In genomic region chr16:67240506-67240905, GRCh38 we compare ENCODE assay signal across 9 cellular contexts. TPM values are rescaled to one million over a fixed set of nuclear protein-coding genes. Genes with fewer than 3 reads are reported as not detected.
A peak's percentile ranks its signal among the peaks of the same experiment; 100 is the strongest.
DNase-seq lines count a peak whose midpoint lies in the region; ATAC-seq and TF ChIP-seq lines count a peak whose summit lies in the region.
"Had no signal": no experiment of that assay in that cellular context is flagged by ENCODE, and none has a peak within 500 bp of the region (broad histone marks: within the 10 kb centered on the region; RNA-seq: fewer than 3 reads in every experiment).

No MANE protein-coding gene starts in this region.

- intact Hi-C loops in uterus (cut with DNase I; ENCODE audit: low total_unique reads), result no loop called here

- H3K9me3 Mint-ChIP-seq in activated T-cell treated with anti-CD3 and anti-CD28 coated beads, Interleukin-2, amount 50 U/mL, for 24 hours, result no peaks in the 10 kb centered on the region
- no peaks in the 10 kb centered on the region for H3K9me3 Mint-ChIP-seq in activated T-cell treated with anti-CD3 and anti-CD28 coated beads, Interleukin-2, amount 50 U/mL, for 4 hours
- H3K9me3 Mint-ChIP-seq in stimulated activated naive CD8-positive, alpha-beta T cell treated with anti-CD3 and anti-CD28 coated beads, Interleukin-15, amount 100 ng/mL, for 72 hours, result no peaks in the 10 kb centered on the region

- H3K27me3 ChIP-seq in lung (ENCODE audit: control insufficient read depth, insufficient read depth), result no peaks in the 10 kb centered on the region
- no peaks in the 10 kb centered on the region for H3K27me3 ChIP-seq in uterus

- H3K9me3 ChIP-seq in lung (ENCODE audit: control insufficient read depth in 2 of 2, insufficient read depth in 1 of 2, low read length in 1 of 2) (no peaks in the 10 kb centered on the region), uterus (no peaks in the 10 kb centered on the region)

- no peak overlapping the region for H3K4me3 Mint-ChIP-seq in activated T-cell treated with anti-CD3 and anti-CD28 coated beads, Interleukin-2, amount 50 U/mL, for 24 hours
- no peak overlapping the region for H3K4me3 Mint-ChIP-seq in activated T-cell treated with anti-CD3 and anti-CD28 coated beads, Interleukin-2, amount 50 U/mL, for 4 hours
- H3K4me3 Mint-ChIP-seq in stimulated activated naive CD8-positive, alpha-beta T cell treated with anti-CD3 and anti-CD28 coated beads, Interleukin-15, amount 100 ng/mL, for 72 hours, result no peak overlapping the region

- H3K4me1 Mint-ChIP-seq in activated T-cell treated with anti-CD3 and anti-CD28 coated beads, Interleukin-2, amount 50 U/mL, for 24 hours (ENCODE audit: low read depth), result peaks cover 45% of the 10 kb centered on the region
- peaks cover 40% of the 10 kb centered on the region for H3K4me1 Mint-ChIP-seq in activated T-cell treated with anti-CD3 and anti-CD28 coated beads, Interleukin-2, amount 50 U/mL, for 4 hours (ENCODE audit: low read depth)
- peaks cover 52% of the 10 kb centered on the region for H3K4me1 Mint-ChIP-seq in stimulated activated naive CD8-positive, alpha-beta T cell treated with anti-CD3 and anti-CD28 coated beads, Interleukin-15, amount 100 ng/mL, for 72 hours

- TF ChIP-seq POLR2A in uterus (IDR thresholded peaks at IDR 0.05), result no peak

- no peaks in the 10 kb centered on the region for H3K27me3 Mint-ChIP-seq in activated T-cell treated with anti-CD3 and anti-CD28 coated beads, Interleukin-2, amount 50 U/mL, for 24 hours
- no peaks in the 10 kb centered on the region for H3K27me3 Mint-ChIP-seq in activated T-cell treated with anti-CD3 and anti-CD28 coated beads, Interleukin-2, amount 50 U/mL, for 4 hours (ENCODE audit: low read depth)
- no peaks in the 10 kb centered on the region for H3K27me3 Mint-ChIP-seq in stimulated activated naive CD8-positive, alpha-beta T cell treated with anti-CD3 and anti-CD28 coated beads, Interleukin-15, amount 100 ng/mL, for 72 hours

- H3K4me3 ChIP-seq in choroid plexus epithelial cell (ENCODE audit: low read depth, low read length), result no peak overlapping the region
- no peak overlapping the region for H3K4me3 ChIP-seq in lung
- no peak overlapping the region for H3K4me3 ChIP-seq in uterus

- H3K4me1 ChIP-seq in lung (ENCODE audit: control insufficient read depth in 2 of 2, insufficient read depth in 2 of 2, low read length in 2 of 2) (peaks cover 15 to 45% of the 10 kb centered on the region in 2 donors), uterus (peaks cover 0 to 6% of the 10 kb centered on the region in 2 donors)

- TF ChIP-seq CTCF in choroid plexus epithelial cell (conservative IDR thresholded peaks at IDR 0.05; ENCODE audit: low read depth, low read length), result no peak
- no peak for TF ChIP-seq CTCF in lung (IDR thresholded peaks at IDR 0.05; ENCODE audit: control extremely low read depth, extremely low read depth)
- no peak for TF ChIP-seq CTCF in uterus (IDR thresholded peaks at IDR 0.05)

- H3K36me3 ChIP-seq in lung (ENCODE audit: control insufficient read depth in 2 of 2, insufficient read depth in 2 of 2, low read length in 2 of 2) (peaks cover 3 to 33% of the 10 kb centered on the region in 2 donors), uterus (no peaks in the 10 kb centered on the region)

- no peak for DNase-seq in activated T-cell treated with anti-CD3 and anti-CD28 coated beads, Interleukin-2, amount 50 U/mL, for 24 hours
- no peak for DNase-seq in activated T-cell treated with anti-CD3 and anti-CD28 coated beads, Interleukin-2, amount 50 U/mL, for 4 hours
- DNase-seq in choroid plexus epithelial cell (ENCODE audit: low read depth) (peak; percentile 27), lung (ENCODE audit: low spot score) (peak; percentile 89), uterus (no peak), ecto neural progenitor cell (ENCODE audit: low spot score) (no peak)
- DNase-seq in stimulated activated naive CD8-positive, alpha-beta T cell treated with anti-CD3 and anti-CD28 coated beads, Interleukin-15, amount 100 ng/mL, for 72 hours, result no peak
- DNase-seq: NCI-H1694 had no signal

- peaks cover 60% of the 10 kb centered on the region for H3K36me3 Mint-ChIP-seq in activated T-cell treated with anti-CD3 and anti-CD28 coated beads, Interleukin-2, amount 50 U/mL, for 24 hours (ENCODE audit: low read depth)
- peaks cover 27% of the 10 kb centered on the region for H3K36me3 Mint-ChIP-seq in activated T-cell treated with anti-CD3 and anti-CD28 coated beads, Interleukin-2, amount 50 U/mL, for 4 hours (ENCODE audit: insufficient read depth)

- ATAC-seq in activated T-cell treated with anti-CD3 and anti-CD28 coated beads, Interleukin-2, amount 50 U/mL, for 4 hours, result no peak
- ATAC-seq in lung (ENCODE audit: insufficient read depth, low FRiP score) (peak; percentile 49), HG02981 (IDR thresholded peaks at IDR 0.05; ENCODE audit: unreplicated experiment) (no peak)
- ATAC-seq in stimulated activated naive CD8-positive, alpha-beta T cell treated with anti-CD3 and anti-CD28 coated beads, Interleukin-15, amount 100 ng/mL, for 72 hours, result no peak

- peak overlapping the region; percentile 55 to 78 for H3K27ac ChIP-seq in lung (ENCODE audit: low read depth in 1 of 2, low read length in 1 of 2)
- peak overlapping the region; percentile 45 to 74 for H3K27ac ChIP-seq in uterus

- 61 to 82% methylated on average over 4 of the region's 4 CpGs for WGBS in lung, 2 donors

- H3K27ac Mint-ChIP-seq in activated T-cell treated with anti-CD3 and anti-CD28 coated beads, Interleukin-2, amount 50 U/mL, for 24 hours, result peak overlapping the region; percentile 79
- peak overlapping the region in 1 of 2 donors; percentile 38 for H3K27ac Mint-ChIP-seq in stimulated activated naive CD8-positive, alpha-beta T cell treated with anti-CD3 and anti-CD28 coated beads, Interleukin-15, amount 100 ng/mL, for 72 hours

RNA-seq across cellular contexts. Expression of gene FHOD1, which starts 6.8 kb away (rescaled TPM):
- 10 to 100 TPM; 64.0 to 86.6 (median 70.3) TPM for total RNA-seq in activated T-cell treated with anti-CD3 and anti-CD28 coated beads, Interleukin-2, amount 50 U/mL, for 4 hours
- 100 to 1,000 TPM in 1 of 2 donors, 10 to 100 TPM in 1; 51.3 to 129 TPM for total RNA-seq in lung
- 10 to 100 TPM; 64.1 to 67.0 TPM for polyA plus RNA-seq in lung
- total RNA-seq in uterus, result 10 to 100 TPM in 3 of 4 donors, 1 to 10 TPM in 1; 2.3 to 37.6 (median 11.8) TPM

RNA-seq across cellular contexts. Expression of gene SLC9A5, which starts 8.3 kb away (rescaled TPM):
- 1 to 10 TPM; 3.2 to 4.0 (median 3.6) TPM for total RNA-seq in activated T-cell treated with anti-CD3 and anti-CD28 coated beads, Interleukin-2, amount 50 U/mL, for 4 hours
- total RNA-seq in lung, result 1 to 10 TPM; 4.2 to 5.9 TPM
- polyA plus RNA-seq in lung, result 1 to 10 TPM; 1.2 to 2.4 TPM
- 1 to 10 TPM in 2 of 4 donors, under 1 TPM in 1, not detected in 1; 0.55 to 1.9 (median 1.3) TPM for total RNA-seq in uterus

RNA-seq across cellular contexts. Expression of gene TMEM208, which starts 13.6 kb away (rescaled TPM):
- total RNA-seq in activated T-cell treated with anti-CD3 and anti-CD28 coated beads, Interleukin-2, amount 50 U/mL, for 4 hours, result 100 to 1,000 TPM; 109 to 130 (median 124) TPM
- total RNA-seq in lung, result 10 to 100 TPM; 22.1 to 59.0 TPM
- polyA plus RNA-seq in lung, result 100 to 1,000 TPM; 128 to 196 TPM
- 10 to 100 TPM; 10.2 to 57.9 (median 27.3) TPM for total RNA-seq in uterus

RNA-seq across cellular contexts. Expression of gene PLEKHG4, which starts 38.8 kb away (rescaled TPM):
- 10 to 100 TPM; 30.0 to 41.6 (median 37.0) TPM for total RNA-seq in activated T-cell treated with anti-CD3 and anti-CD28 coated beads, Interleukin-2, amount 50 U/mL, for 4 hours
- total RNA-seq in lung, result 10 to 100 TPM; 14.6 to 26.9 TPM
- 10 to 100 TPM in 1 of 2 donors, 1 to 10 TPM in 1; 9.0 to 19.5 TPM for polyA plus RNA-seq in lung
- 10 to 100 TPM in 2 of 4 donors, 1 to 10 TPM in 2; 6.8 to 45.3 (median 17.1) TPM for total RNA-seq in uterus

RNA-seq across cellular contexts. Expression of gene ELMO3, which starts 41.6 kb away (rescaled TPM):
- 1 to 10 TPM; 5.1 to 5.9 (median 5.3) TPM for total RNA-seq in activated T-cell treated with anti-CD3 and anti-CD28 coated beads, Interleukin-2, amount 50 U/mL, for 4 hours
- total RNA-seq in lung (10 to 100 TPM in 1 of 2 donors, 1 to 10 TPM in 1; 6.5 to 22.5 TPM), uterus (1 to 10 TPM in 2 of 4 donors, not detected in 2; 1.6 to 5.4 TPM)
- 10 to 100 TPM; 13.3 to 17.7 TPM for polyA plus RNA-seq in lung

Comparison
In these comparisons a context has a peak if more than half of its experiments do, and no peak if none do; other contexts are left out.
1. DNase-seq: peak in choroid plexus epithelial cell (single experiment) and lung (single experiment); none in activated T-cell treated with anti-CD3 and anti-CD28 coated beads, Interleukin-2, amount 50 U/mL, for 24 hours (single experiment), activated T-cell treated with anti-CD3 and anti-CD28 coated beads, Interleukin-2, amount 50 U/mL, for 4 hours (single experiment), uterus (0 of 2), ecto neural progenitor cell (single experiment) and stimulated activated naive CD8-positive, alpha-beta T cell treated with anti-CD3 and anti-CD28 coated beads, Interleukin-15, amount 100 ng/mL, for 72 hours (0 of 2).